9 cellular contexts compared by ENCODE assay signal in the genomic region with DNA sequence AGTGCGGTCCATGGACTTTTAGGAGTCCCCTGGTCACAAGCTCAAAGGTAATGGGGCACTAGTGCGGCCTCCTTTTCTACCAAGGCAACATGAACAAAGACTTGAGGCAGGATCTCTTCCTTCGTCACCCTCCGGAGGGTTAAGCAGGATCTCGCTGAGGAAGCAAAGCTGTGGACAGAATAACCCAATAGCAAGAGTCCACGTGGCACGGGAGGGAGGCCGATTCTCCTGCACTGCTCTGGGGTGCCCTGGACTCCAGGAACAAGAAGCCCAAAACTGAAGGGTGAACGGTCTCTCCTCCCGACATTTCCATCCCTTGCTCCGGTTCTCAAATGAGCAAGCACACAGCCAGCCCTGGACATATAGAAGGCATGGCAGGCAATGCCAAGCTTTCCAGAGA. TPM values are rescaled to one million over a fixed set of nuclear protein-coding genes. Genes with fewer than 3 reads are reported as not detected.
DNase-seq lines count a peak whose midpoint lies in the region; ATAC-seq, FAIRE-seq and TF ChIP-seq lines count a peak whose summit lies in the region.
"Had no signal": no experiment of that assay in that cellular context is flagged by ENCODE, and none has a peak within 500 bp of the region (broad histone marks: within the 10 kb centered on the region; RNA-seq: fewer than 3 reads in every experiment).

No MANE protein-coding gene starts in this region.

- no peaks in the 10 kb centered on the region for H3K9me3 Mint-ChIP-seq in neural progenitor cell

- POLR2A ChIA-PET in endothelial cell of umbilical vein (lab: Charles Lee) = no interaction called here

- H3K79me2 ChIP-seq in ACC112 (ENCODE audit: control insufficient read depth, insufficient read depth, low read length, unreplicated experiment) = peaks cover 91% of the 10 kb centered on the region
- H3K79me2 ChIP-seq in endothelial cell of umbilical vein (ENCODE audit: control insufficient read depth, insufficient read depth, low read length) = peaks cover 98% of the 10 kb centered on the region
- peaks cover 98% of the 10 kb centered on the region for H3K79me2 ChIP-seq in neural progenitor cell (ENCODE audit: low read depth)

- H3K9me3 ChIP-seq in Peyer's patch (no peaks in the 10 kb centered on the region), endothelial cell of umbilical vein (replicated peaks; ENCODE audit: control insufficient read depth, insufficient read depth, low read length) (no peaks in the 10 kb centered on the region), neural progenitor cell (ENCODE audit: low read depth) (no peaks in the 10 kb centered on the region), WERI-Rb-1 (ENCODE audit: severe bottlenecking) (no peaks in the 10 kb centered on the region)

- no peak for ATAC-seq in HG02840 (IDR thresholded peaks at IDR 0.05; ENCODE audit: low FRiP score, unreplicated experiment)

- H3K27me3 ChIP-seq in ACC112 (ENCODE audit: insufficient read depth, low read length) (no peaks in the 10 kb centered on the region), Peyer's patch (no peaks in the 10 kb centered on the region), endothelial cell of umbilical vein (ENCODE audit: control insufficient read depth in 2 of 2, insufficient read depth in 2 of 2, low read length in 2 of 2) (no peaks in the 10 kb centered on the region), neural progenitor cell (no peaks in the 10 kb centered on the region), WERI-Rb-1 (ENCODE audit: insufficient read depth, low read depth, severe bottlenecking) (no peaks in the 10 kb centered on the region)

- H3K27ac ChIP-seq in ACC112 (ENCODE audit: low read depth, low read length) = peak overlapping the region; percentile 87; the same call in 1 of the 2 replicates
- peak overlapping the region; percentile 67 to 100 (median 98) for H3K27ac ChIP-seq in Peyer's patch
- H3K27ac ChIP-seq in endothelial cell of umbilical vein (ENCODE audit: insufficient read depth, low read depth, low read length) = peak overlapping the region; percentile 86
- peak overlapping the region; percentile 43 for H3K27ac ChIP-seq in neural progenitor cell
- no peak overlapping the region for H3K27ac ChIP-seq in WERI-Rb-1

- H3K4me1 ChIP-seq in ACC112 (ENCODE audit: control insufficient read depth, insufficient read depth, low read length, unreplicated experiment) = peaks cover 95% of the 10 kb centered on the region
- peaks cover 50 to 100% (median 88%) of the 10 kb centered on the region in 4 donors for H3K4me1 ChIP-seq in Peyer's patch
- H3K4me1 ChIP-seq in endothelial cell of umbilical vein (ENCODE audit: control insufficient read depth, extremely low read depth, insufficient read depth, low read length) = peaks cover 94% of the 10 kb centered on the region
- peaks cover 84% of the 10 kb centered on the region for H3K4me1 ChIP-seq in neural progenitor cell

- H2AFZ ChIP-seq in ACC112 (ENCODE audit: low read length, unreplicated experiment) (no peak overlapping the region), endothelial cell of umbilical vein (ENCODE audit: low read depth, low read length) (no peak overlapping the region), neural progenitor cell (replicated peaks) (no peak overlapping the region)

- DNase-seq in Peyer's patch = no peak
- no peak for DNase-seq in endothelial cell of umbilical vein (ENCODE audit: low read depth, low spot score)
- no peak for DNase-seq in neural progenitor cell (ENCODE audit: low spot score)
- DNase-seq in NCI-H1417 (lab: John Stamatoyannopoulos, UW) = no peak
- no peak for DNase-seq in WERI-Rb-1
- DNase-seq in DMS 273 treated with DMSO at 0.1 percent for 48 hours (lab: John Stamatoyannopoulos, UW) = no peak
- DNase-seq: DMS153 had no signal

- no TSS peak for BruUV-seq in endothelial cell of umbilical vein (replicated peaks; lab: Mats Ljungman, UMichigan)

- H3K36me3 ChIP-seq in ACC112 (ENCODE audit: insufficient read depth, low read length) = no peaks in the 10 kb centered on the region; the same call in 1 of the 2 replicates
- H3K36me3 ChIP-seq in Peyer's patch = no peaks in the 10 kb centered on the region
- peaks cover 6 to 7% of the 10 kb centered on the region in 2 experiments for H3K36me3 ChIP-seq in endothelial cell of umbilical vein (ENCODE audit: control insufficient read depth in 2 of 2, extremely low read depth in 1 of 2, insufficient read depth in 2 of 2, low read length in 2 of 2)
- no peaks in the 10 kb centered on the region for H3K36me3 ChIP-seq in neural progenitor cell
- H3K36me3 ChIP-seq in WERI-Rb-1 = peaks cover 4% of the 10 kb centered on the region

- H3K4me1 Mint-ChIP-seq in neural progenitor cell = peaks cover 91% of the 10 kb centered on the region

- intact Hi-C loops in endothelial cell of umbilical vein (cut with micrococcal nuclease) = loop anchor here (5.0 kb wide), 1 partner anchor 100 kb away; no protein-coding TSS in a partner anchor

- H3K27me3 Mint-ChIP-seq in neural progenitor cell (ENCODE audit: insufficient read depth, low read depth) = peaks cover 3% of the 10 kb centered on the region

- H3K9ac ChIP-seq in endothelial cell of umbilical vein (replicated peaks; ENCODE audit: extremely low read depth, insufficient read depth, low read length) (peak overlapping the region; percentile 6), neural progenitor cell (no peak overlapping the region)

- dilution Hi-C loops in endothelial cell of umbilical vein (cut with MboI; ENCODE audit: extremely low pct_ligation_motif_present, low sequenced_read_pairs) = no loop called here

- no peak overlapping the region for H3K4me3 ChIP-seq in ACC112 (ENCODE audit: low read depth, low read length)
- H3K4me3 ChIP-seq in Peyer's patch = no peak overlapping the region
- H3K4me3 ChIP-seq in endothelial cell of umbilical vein (replicated peaks in 1 of 3; ENCODE audit: insufficient read depth in 1 of 3, low read depth in 1 of 3, low read length in 3 of 3) = no peak overlapping the region
- no peak overlapping the region for H3K4me3 ChIP-seq in neural progenitor cell
- H3K4me3 ChIP-seq in WERI-Rb-1 (ENCODE audit: low read depth, low read length) = no peak overlapping the region

- H3K4me3 Mint-ChIP-seq in neural progenitor cell = no peak overlapping the region

- CTCF ChIA-PET in endothelial cell of umbilical vein (lab: Charles Lee) = interaction anchor here (1.0 to 2.4 kb wide), 2 partner anchors 15 to 104 kb away, joined by 3 to 10 read pairs; no protein-coding TSS in a partner anchor

- no peak for TF ChIP-seq POLR2A in Peyer's patch (IDR thresholded peaks at IDR 0.05)
- peak; percentile 43 for TF ChIP-seq POLR2A in endothelial cell of umbilical vein (IDR thresholded peaks at IDR 0.05; ENCODE audit: low read depth, low read length)

- H3K4me2 ChIP-seq in endothelial cell of umbilical vein (ENCODE audit: insufficient read depth, low read length) = peak overlapping the region; percentile 6
- H3K4me2 ChIP-seq in neural progenitor cell = no peak overlapping the region

- peaks cover 42% of the 10 kb centered on the region for H3F3A ChIP-seq in neural progenitor cell (ENCODE audit: low read depth)

- no peaks in the 10 kb centered on the region for H3K9me1 ChIP-seq in endothelial cell of umbilical vein (replicated peaks; ENCODE audit: control insufficient read depth, extremely low read depth, insufficient read depth, low read length)

- no peaks in the 10 kb centered on the region for H4K20me1 ChIP-seq in endothelial cell of umbilical vein (replicated peaks; ENCODE audit: control insufficient read depth, extremely low read depth, insufficient read depth, low read length)
- H4K20me1 ChIP-seq in neural progenitor cell (ENCODE audit: low read depth) = peaks cover 89% of the 10 kb centered on the region

- H3K27ac Mint-ChIP-seq in neural progenitor cell = peak overlapping the region; percentile 87

- FAIRE-seq in endothelial cell of umbilical vein (lab: Jason Lieb, UNC) = no peak

- H3K36me3 Mint-ChIP-seq in neural progenitor cell = peaks cover 2% of the 10 kb centered on the region

- TF ChIP-seq CTCF in Peyer's patch (IDR thresholded peaks at IDR 0.05) (no peak), endothelial cell of umbilical vein (IDR thresholded peaks at IDR 0.05; ENCODE audit: extremely low read depth in 1 of 2, insufficient read depth in 1 of 2, low read depth in 1 of 2, low read length in 2 of 2) (no peak), neural progenitor cell (IDR thresholded peaks at IDR 0.05) (no peak), WERI-Rb-1 (IDR thresholded peaks at IDR 0.05; ENCODE audit: low read depth, low read length) (no peak)

TF ChIP-seq in endothelial cell of umbilical vein, 7 proteins besides CTCF, POLR2A, EP300 and RAD21:
- no peak for TF ChIP-seq FOS (IDR thresholded peaks at IDR 0.05; ENCODE audit: borderline replicate concordance, insufficient read depth, low read length)

RNA-seq across cellular contexts. Expression of gene MYH9, which starts 20.7 kb away (rescaled TPM):
- total RNA-seq in Peyer's patch (100 to 1,000 TPM; 337 to 553 (median 433) TPM), endothelial cell of umbilical vein (1,331 and 1,413 TPM in 2 replicates), neural progenitor cell (ENCODE audit: low replicate concordance) (77.2 and 189 TPM in 2 replicates)
- 157 and 188 TPM in 2 replicates for polyA plus RNA-seq in endothelial cell of umbilical vein
- 377 and 396 TPM in 2 replicates for polyA plus RNA-seq in endothelial cell of umbilical vein (2011; cell fraction: cytosol; rRNA removed)
- 759 and 766 TPM in 2 replicates for polyA plus RNA-seq in endothelial cell of umbilical vein (2011; cell fraction: nucleus; rRNA removed)
- 496 and 585 TPM in 2 replicates for polyA plus RNA-seq in endothelial cell of umbilical vein (2012)
- polyA minus RNA-seq in endothelial cell of umbilical vein = 1,176 and 1,679 TPM in 2 replicates
- 42.9 TPM for polyA minus RNA-seq in endothelial cell of umbilical vein (2011; cell fraction: cytosol; rRNA and poly(A)+ RNA removed)
- polyA minus RNA-seq in endothelial cell of umbilical vein (2011; cell fraction: nucleus; rRNA and poly(A)+ RNA removed) = 498 and 877 TPM in 2 replicates
